Comparison of ENCODE assay signal across 16 cellular contexts in the genomic region with DNA sequence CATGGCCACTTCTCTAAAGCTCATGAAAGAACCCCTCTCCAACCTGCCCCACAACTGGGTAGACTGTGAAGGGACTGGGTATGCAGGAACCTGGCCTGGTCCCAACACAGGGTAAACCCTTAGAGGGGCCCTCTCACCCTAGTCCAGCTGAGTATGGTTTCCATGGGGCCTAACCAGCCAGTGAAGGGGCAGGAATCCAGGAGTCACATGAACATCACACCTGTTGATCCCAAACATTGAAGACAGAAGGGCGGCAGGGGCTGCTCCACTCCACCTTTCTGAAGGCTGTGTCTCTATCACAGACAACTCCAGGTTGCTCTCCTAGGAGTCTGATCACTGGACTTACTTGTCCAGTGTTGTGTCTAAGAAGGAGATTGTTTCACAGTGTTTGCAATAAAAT. TPM values are rescaled to one million over a fixed set of nuclear protein-coding genes. Genes with fewer than 3 reads are reported as not detected.
A peak's percentile ranks its signal among the peaks of the same experiment; 100 is the strongest.
DNase-seq lines count a peak whose midpoint lies in the region; ATAC-seq and TF ChIP-seq lines count a peak whose summit lies in the region.
"Had no signal": no experiment of that assay in that cellular context is flagged by ENCODE, and none has a peak within 500 bp of the region (broad histone marks: within the 10 kb centered on the region; RNA-seq: fewer than 3 reads in every experiment).

No MANE protein-coding gene starts in this region.

- no peaks in the 10 kb centered on the region for H3K9me3 Mint-ChIP-seq in CD8-positive, alpha-beta T cell
- H3K9me3 Mint-ChIP-seq: CD8-positive, alpha-beta memory T cell; HFFc6 had no signal

- H2AFZ ChIP-seq in osteoblast (ENCODE audit: low read length): no peak overlapping the region

- H3K36me3 Mint-ChIP-seq in CD8-positive, alpha-beta T cell: no peaks in the 10 kb centered on the region
- H3K36me3 Mint-ChIP-seq: CD8-positive, alpha-beta memory T cell had no signal

- POLR2A ChIA-PET in CD8-positive, alpha-beta T cell (lab: Charles Lee): no interaction called here

- DNase-seq in Right ventricle myocardium superior (peak; percentile 10), left cardiac atrium (no peak), RWPE2 (ENCODE audit: low spot score) (peak; percentile 20), osteoblast (ENCODE audit: insufficient read length, low spot score, missing footprints) (peak; percentile 51), upper lobe of right lung (peak; percentile 17)
- DNase-seq in CD8-positive, alpha-beta T cell: no peak
- DNase-seq: BE2C, DND-41, GF-D8, HFFc6 had no signal

- H3K36me3 ChIP-seq in RWPE2 (ENCODE audit: low read depth) (no peaks in the 10 kb centered on the region), osteoblast (ENCODE audit: insufficient read depth, low read length) (no peaks in the 10 kb centered on the region), upper lobe of right lung (no peaks in the 10 kb centered on the region)
- H3K36me3 ChIP-seq in CD8-positive, alpha-beta T cell (ENCODE audit: insufficient read depth, low read length): no peaks in the 10 kb centered on the region
- H3K36me3 ChIP-seq: BE2C, HAP-1 had no signal

- H3K27me3 ChIP-seq in RWPE2 (ENCODE audit: insufficient read depth, poor library complexity, severe bottlenecking): no peaks in the 10 kb centered on the region
- H3K27me3 ChIP-seq in osteoblast (ENCODE audit: insufficient read depth, low read length): no peaks in the 10 kb centered on the region
- no peaks in the 10 kb centered on the region for H3K27me3 ChIP-seq in upper lobe of right lung
- no peaks in the 10 kb centered on the region for H3K27me3 ChIP-seq in CD8-positive, alpha-beta T cell (ENCODE audit: insufficient read depth, low read length)
- H3K27me3 ChIP-seq: BE2C had no signal

- H3K4me2 ChIP-seq in osteoblast (ENCODE audit: insufficient read depth, low read length): no peak overlapping the region

- H3K4me1 ChIP-seq in RWPE2 (ENCODE audit: insufficient read depth, poor library complexity, severe bottlenecking): no peaks in the 10 kb centered on the region
- H3K4me1 ChIP-seq in osteoblast (ENCODE audit: insufficient read depth, low read length): no peaks in the 10 kb centered on the region
- no peaks in the 10 kb centered on the region for H3K4me1 ChIP-seq in upper lobe of right lung
- no peaks in the 10 kb centered on the region for H3K4me1 ChIP-seq in CD8-positive, alpha-beta T cell (ENCODE audit: insufficient read depth, low read length)
- H3K4me1 ChIP-seq: Caco-2, HAP-1 had no signal

- H3K27ac ChIP-seq in RWPE2 (ENCODE audit: poor library complexity, severe bottlenecking) (no peak overlapping the region), osteoblast (ENCODE audit: low read depth, low read length) (no peak overlapping the region), upper lobe of right lung (no peak overlapping the region)
- no peak overlapping the region for H3K27ac ChIP-seq in CD8-positive, alpha-beta T cell (ENCODE audit: low read depth, low read length)
- H3K27ac ChIP-seq: C4-2B, HL-60 had no signal

- ATAC-seq in Right ventricle myocardium superior (ENCODE audit: poor library complexity): no peak
- ATAC-seq in left cardiac atrium: no peak
- no peak for ATAC-seq in RWPE2 (ENCODE audit: low read depth)
- ATAC-seq in upper lobe of right lung: no peak
- no peak for ATAC-seq in CD8-positive, alpha-beta T cell
- ATAC-seq in HG03460 (IDR thresholded peaks at IDR 0.05; ENCODE audit: unreplicated experiment): no peak

- TF ChIP-seq CTCF in RWPE2 (IDR thresholded peaks at IDR 0.05; ENCODE audit: poor library complexity, severe bottlenecking) (no peak), osteoblast (IDR thresholded peaks at IDR 0.05; ENCODE audit: extremely low read depth, low read depth, low read length) (no peak), upper lobe of right lung (IDR thresholded peaks at IDR 0.05) (no peak)
- TF ChIP-seq CTCF in CD8-positive, alpha-beta T cell (IDR thresholded peaks at IDR 0.05): no peak

- no peaks in the 10 kb centered on the region for H3K4me1 Mint-ChIP-seq in CD8-positive, alpha-beta T cell (ENCODE audit: low read depth)
- H3K4me1 Mint-ChIP-seq: CD8-positive, alpha-beta memory T cell had no signal

- no peak overlapping the region for H3K27ac Mint-ChIP-seq in CD8-positive, alpha-beta T cell
- H3K27ac Mint-ChIP-seq: CD8-positive, alpha-beta memory T cell; HFFc6 had no signal

- H3K9me3 ChIP-seq in RWPE2 (ENCODE audit: severe bottlenecking) (no peaks in the 10 kb centered on the region), osteoblast (ENCODE audit: low read depth, low read length) (no peaks in the 10 kb centered on the region), upper lobe of right lung (no peaks in the 10 kb centered on the region)
- no peaks in the 10 kb centered on the region for H3K9me3 ChIP-seq in CD8-positive, alpha-beta T cell (ENCODE audit: low read length)
- H3K9me3 ChIP-seq: BE2C, HAP-1 had no signal

- intact Hi-C loops in Right ventricle myocardium superior (cut with DNase I): no loop called here
- intact Hi-C loops in left cardiac atrium (cut with DNase I): no loop called here
- intact Hi-C loops in upper lobe of right lung (cut with DNase I): no loop called here
- intact Hi-C loops in CD8-positive, alpha-beta T cell (cut with DNase I, micrococcal nuclease): no loop called here

- H4K20me1 ChIP-seq in osteoblast (ENCODE audit: insufficient read depth, low read length): no peaks in the 10 kb centered on the region

- H3K4me3 ChIP-seq in RWPE2 (ENCODE audit: severe bottlenecking) (no peak overlapping the region), osteoblast (ENCODE audit: insufficient read depth, low read length) (no peak overlapping the region), upper lobe of right lung (no peak overlapping the region)
- H3K4me3 ChIP-seq in CD8-positive, alpha-beta T cell (ENCODE audit: low read depth, low read length): no peak overlapping the region
- H3K4me3 ChIP-seq: HAP-1 had no signal

- peaks cover 21% of the 10 kb centered on the region for H3K27me3 Mint-ChIP-seq in CD8-positive, alpha-beta T cell (ENCODE audit: low read depth)

- no peaks in the 10 kb centered on the region for H3K79me2 ChIP-seq in osteoblast (ENCODE audit: insufficient read depth, low read length)

- H3K4me3 Mint-ChIP-seq in CD8-positive, alpha-beta T cell: no peak overlapping the region
- H3K4me3 Mint-ChIP-seq: CD8-positive, alpha-beta memory T cell; HFFc6 had no signal

- CTCF ChIA-PET in CD8-positive, alpha-beta T cell (lab: Charles Lee): interaction anchor here (0.6 kb wide), 1 partner anchor 872 kb away, joined by 3 read pairs; no protein-coding TSS in a partner anchor

RNA-seq across cellular contexts. Expression of gene GRID1, which starts 30.8 kb away (rescaled TPM):
- total RNA-seq in Right ventricle myocardium superior: 1.1 TPM
- under 1 TPM; 0.52 to 0.59 TPM for total RNA-seq in left cardiac atrium
- under 0.01 TPM in 1 of 2 replicates, not detected in the other for total RNA-seq in osteoblast
- total RNA-seq in upper lobe of right lung: 3.0 TPM
- total RNA-seq in CD8-positive, alpha-beta T cell: not detected
- total RNA-seq: CD8-positive, alpha-beta memory T cell; HFFc6 had no signal

Comparison
In these comparisons a context has a peak if more than half of its experiments do, and no peak if none do; other contexts are left out.
1. DNase-seq: peak in Right ventricle myocardium superior (single experiment), RWPE2 (single experiment), osteoblast (single experiment) and upper lobe of right lung (single experiment); none in left cardiac atrium (single experiment) and CD8-positive, alpha-beta T cell (0 of 7).